11 cellular contexts compared by ENCODE assay signal in the genomic region with DNA sequence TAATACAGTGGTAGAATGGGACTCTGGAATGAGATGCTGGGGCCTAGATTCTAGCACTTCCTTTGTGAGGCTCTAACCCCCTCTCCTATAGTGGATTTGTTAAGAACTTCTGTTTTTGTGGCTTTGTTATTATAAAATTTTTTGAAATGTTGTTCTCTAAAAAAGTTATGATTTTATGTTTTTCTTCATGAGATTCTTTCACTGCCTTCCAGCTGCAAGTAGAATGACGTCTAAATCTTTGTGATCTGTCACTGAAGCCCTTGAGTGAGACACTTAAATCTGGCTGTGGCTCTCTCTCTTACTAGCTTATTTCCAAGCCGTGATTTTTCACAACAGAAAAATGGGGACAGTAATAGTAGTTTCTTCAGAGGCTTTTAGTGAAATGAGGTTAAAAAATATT. TPM values are rescaled to one million over a fixed set of nuclear protein-coding genes. Genes with fewer than 3 reads are reported as not detected.
DNase-seq lines count a peak whose midpoint lies in the region; ATAC-seq and TF ChIP-seq lines count a peak whose summit lies in the region.
"Had no signal": no experiment of that assay in that cellular context is flagged by ENCODE, and none has a peak within 500 bp of the region (broad histone marks: within the 10 kb centered on the region; RNA-seq: fewer than 3 reads in every experiment).

No MANE protein-coding gene starts in this region.

- ATAC-seq in IMR-90 (ENCODE audit: low read depth) (no peak), GM19455 (IDR thresholded peaks at IDR 0.05; ENCODE audit: unreplicated experiment) (no peak)
- no peak for ATAC-seq in activated naive CD4-positive, alpha-beta T cell treated with anti-CD3 and anti-CD28 coated beads, Interleukin-2, amount 50 U/mL, for 72 hours
- ATAC-seq: right cardiac atrium had no signal

- peak overlapping the region; percentile 93 to 100 (median 98) for H3K27ac Mint-ChIP-seq in CD14-positive monocyte
- peak overlapping the region; percentile 98 for H3K27ac Mint-ChIP-seq in activated naive CD4-positive, alpha-beta T cell treated with anti-CD3 and anti-CD28 coated beads, Interleukin-2, amount 50 U/mL, for 72 hours

- intact Hi-C loops in CD14-positive monocyte (cut with micrococcal nuclease): no loop called here
- intact Hi-C loops in IMR-90 (cut with micrococcal nuclease): no loop called here

- no peak overlapping the region for H2AFZ ChIP-seq in IMR-90 (replicated peaks; ENCODE audit: low read length, poor library complexity)

- H3K4me3 Mint-ChIP-seq in CD14-positive monocyte: peak overlapping the region; percentile 88 to 100

- H3K9me3 Mint-ChIP-seq in CD14-positive monocyte: peaks cover 0 to 2% (median 0%) of the 10 kb centered on the region in 7 donors
- H3K9me3 Mint-ChIP-seq in activated naive CD4-positive, alpha-beta T cell treated with anti-CD3 and anti-CD28 coated beads, Interleukin-2, amount 50 U/mL, for 72 hours: no peaks in the 10 kb centered on the region

- H3K4me3 ChIP-seq in IMR-90 (ENCODE audit: insufficient read depth, low read depth, low read length): no peak overlapping the region
- H3K4me3 ChIP-seq in muscle layer of duodenum (ENCODE audit: low read depth in 1 of 2, low read length in 2 of 2): peak overlapping the region; percentile 18 to 46
- H3K4me3 ChIP-seq in right atrium auricular region: no peak overlapping the region
- H3K4me3 ChIP-seq: SJCRH30 had no signal

- H3K18ac ChIP-seq in IMR-90 (ENCODE audit: low read depth, low read length): no peak overlapping the region

- no peak overlapping the region for H3K23ac ChIP-seq in IMR-90 (ENCODE audit: low read depth, low read length)

- H3K4me1 ChIP-seq in IMR-90 (ENCODE audit: control insufficient read depth, insufficient read depth, low read length): peaks cover 9% of the 10 kb centered on the region
- H3K4me1 ChIP-seq in muscle layer of duodenum (ENCODE audit: control insufficient read depth in 1 of 2, insufficient read depth in 2 of 2, low read length in 2 of 2): peaks cover 3 to 8% of the 10 kb centered on the region in 2 donors
- peaks cover 0 to 17% of the 10 kb centered on the region in 2 donors for H3K4me1 ChIP-seq in right atrium auricular region
- H3K4me1 ChIP-seq: SJCRH30 had no signal

- no peak overlapping the region for H2BK20ac ChIP-seq in IMR-90 (ENCODE audit: low read depth, low read length)

- no peak overlapping the region for H3K56ac ChIP-seq in IMR-90 (ENCODE audit: extremely low read depth, insufficient read depth, low read length)

- H3K27me3 ChIP-seq in IMR-90 (ENCODE audit: control insufficient read depth, insufficient read depth, low read length): no peaks in the 10 kb centered on the region
- H3K27me3 ChIP-seq in muscle layer of duodenum (ENCODE audit: low read depth, low read length): no peaks in the 10 kb centered on the region
- H3K27me3 ChIP-seq in right atrium auricular region: no peaks in the 10 kb centered on the region
- H3K27me3 ChIP-seq: SJCRH30 had no signal

- H3K79me1 ChIP-seq in IMR-90 (ENCODE audit: low read depth in 1 of 2, low read length in 2 of 2): peaks cover 38 to 53% of the 10 kb centered on the region in 2 experiments

- in situ Hi-C loops in IMR-90 (cut with MboI; ENCODE audit: low sequenced_read_pairs): no loop called here

- no peak overlapping the region for H2BK15ac ChIP-seq in IMR-90 (ENCODE audit: low read depth, low read length)

- no peak overlapping the region for H3K27ac ChIP-seq in IMR-90 (ENCODE audit: insufficient read depth, low read length)
- no peak overlapping the region for H3K27ac ChIP-seq in muscle layer of duodenum (ENCODE audit: low read length)
- H3K27ac ChIP-seq in right atrium auricular region: no peak overlapping the region
- H3K27ac ChIP-seq: SJCRH30 had no signal

- no peak overlapping the region for H2AK9ac ChIP-seq in IMR-90 (replicated peaks; ENCODE audit: low read depth, low read length, poor library complexity)

- H4K8ac ChIP-seq in IMR-90 (ENCODE audit: low read depth in 2 of 2, low read length in 2 of 2): no peak overlapping the region

- H3K36me3 ChIP-seq in IMR-90 (ENCODE audit: control insufficient read depth, insufficient read depth, low read length): peaks cover 8% of the 10 kb centered on the region
- peaks cover 3 to 5% of the 10 kb centered on the region in 2 donors for H3K36me3 ChIP-seq in muscle layer of duodenum (ENCODE audit: control insufficient read depth in 1 of 2, insufficient read depth in 2 of 2, low read length in 2 of 2)
- no peaks in the 10 kb centered on the region for H3K36me3 ChIP-seq in right atrium auricular region
- H3K36me3 ChIP-seq: SJCRH30 had no signal

- POLR2A ChIA-PET in IMR-90 (lab: Charles Lee; ENCODE audit: unreplicated experiment): interaction anchor here (0.9 kb wide), 1 partner anchor 13 kb away, joined by 3 read pairs; no protein-coding TSS in a partner anchor

- no TSS peak for BruUV-seq in IMR-90 (replicated peaks; lab: Mats Ljungman, UMichigan)

- no peak overlapping the region for H2BK5ac ChIP-seq in IMR-90 (ENCODE audit: low read depth, low read length, poor library complexity, severe bottlenecking)

- peaks cover 16% of the 10 kb centered on the region for H3K9me1 ChIP-seq in IMR-90 (ENCODE audit: insufficient read depth, low read length)

- H3K9me3 ChIP-seq in IMR-90 (ENCODE audit: control insufficient read depth, insufficient read depth, low read length): no peaks in the 10 kb centered on the region
- no peaks in the 10 kb centered on the region for H3K9me3 ChIP-seq in muscle layer of duodenum (ENCODE audit: control insufficient read depth in 1 of 2, low read length in 2 of 2)
- no peaks in the 10 kb centered on the region for H3K9me3 ChIP-seq in right atrium auricular region
- H3K9me3 ChIP-seq: SJCRH30 had no signal

- CTCF ChIA-PET in IMR-90 (lab: Yijun Ruan, JAX): no interaction called here

- TF ChIP-seq CTCF in CD14-positive monocyte (IDR thresholded peaks at IDR 0.05) (no peak), IMR-90 (conservative IDR thresholded peaks at IDR 0.05; ENCODE audit: low read depth, low read length) (no peak), right atrium auricular region (IDR thresholded peaks at IDR 0.05) (no peak)

- H4K91ac ChIP-seq in IMR-90 (ENCODE audit: insufficient read depth, low read depth, low read length): no peak overlapping the region

- H2AK5ac ChIP-seq in IMR-90 (ENCODE audit: low read depth, low read length): no peak overlapping the region

- peaks cover 79% of the 10 kb centered on the region for H3K4me1 Mint-ChIP-seq in CD14-positive monocyte

- dilution Hi-C loops in IMR-90 (cut with HindIII; ENCODE audit: low sequenced_read_pairs, unreplicated experiment): no loop called here

- TF ChIP-seq RAD21 in IMR-90 (IDR thresholded peaks at IDR 0.05; ENCODE audit: low read length): no peak

- H3K4me2 ChIP-seq in IMR-90 (ENCODE audit: low read depth, low read length): peak overlapping the region; percentile 59; the same call in 1 of the 2 replicates

- TF ChIP-seq POLR2A in IMR-90 (IDR thresholded peaks at IDR 0.05; ENCODE audit: low read depth, low read length): no peak

- WGBS in IMR-90 (ENCODE audit: extremely low coverage in 2 of 2, insufficient read length in 1 of 2), 2 experiments: no CpG with 5 or more reads among the region's 2 CpGs

- peaks cover 0 to 1% (median 0%) of the 10 kb centered on the region in 3 donors for H3K27me3 Mint-ChIP-seq in CD14-positive monocyte (ENCODE audit: low read depth in 3 of 3)

- H2BK120ac ChIP-seq in IMR-90 (ENCODE audit: low read depth, low read length): no peak overlapping the region

- no peak for DNase-seq in CD14-positive monocyte (ENCODE audit: low spot score)
- DNase-seq in IMR-90: no peak
- no peak for DNase-seq in activated naive CD4-positive, alpha-beta T cell treated with anti-CD3 and anti-CD28 coated beads, Interleukin-2, amount 50 U/mL, for 72 hours (ENCODE audit: low spot score in 2 of 2)
- no peak for DNase-seq in iPS-NIHi7 (ENCODE audit: extremely low spot score)
- no peak for DNase-seq in right atrium auricular region (ENCODE audit: low spot score)
- DNase-seq in activated CD4-positive, CD25-positive, alpha-beta regulatory T cell treated with anti-CD3 and anti-CD28 coated beads, Interleukin-2, amount 50 U/mL, for 72 hours: no peak
- DNase-seq: DMS 273 treated with DMSO at 0.1 percent for 48 hours, right cardiac atrium, SJCRH30 had no signal

- H3K14ac ChIP-seq in IMR-90 (replicated peaks; ENCODE audit: low read depth, low read length): peak overlapping the region; percentile 9; the same call in 1 of the 2 replicates

- no peak overlapping the region for H3K4ac ChIP-seq in IMR-90 (ENCODE audit: low read depth, low read length)

- H3K36me3 Mint-ChIP-seq in CD14-positive monocyte: peaks cover 15 to 24% of the 10 kb centered on the region in 2 donors
- H3K36me3 Mint-ChIP-seq in activated naive CD4-positive, alpha-beta T cell treated with anti-CD3 and anti-CD28 coated beads, Interleukin-2, amount 50 U/mL, for 72 hours: peaks cover 7 to 41% of the 10 kb centered on the region in 2 donors

- H3K9ac ChIP-seq in IMR-90 (ENCODE audit: low read depth, low read length): no peak overlapping the region

- no peaks in the 10 kb centered on the region for H4K20me1 ChIP-seq in IMR-90 (ENCODE audit: insufficient read depth, low read length)

- H4K5ac ChIP-seq in IMR-90 (ENCODE audit: low read depth, low read length): no peak overlapping the region

TF ChIP-seq in IMR-90, 13 proteins besides CTCF, POLR2A, EP300 and RAD21 (continues in another document):
- TF ChIP-seq, protein P1, sequence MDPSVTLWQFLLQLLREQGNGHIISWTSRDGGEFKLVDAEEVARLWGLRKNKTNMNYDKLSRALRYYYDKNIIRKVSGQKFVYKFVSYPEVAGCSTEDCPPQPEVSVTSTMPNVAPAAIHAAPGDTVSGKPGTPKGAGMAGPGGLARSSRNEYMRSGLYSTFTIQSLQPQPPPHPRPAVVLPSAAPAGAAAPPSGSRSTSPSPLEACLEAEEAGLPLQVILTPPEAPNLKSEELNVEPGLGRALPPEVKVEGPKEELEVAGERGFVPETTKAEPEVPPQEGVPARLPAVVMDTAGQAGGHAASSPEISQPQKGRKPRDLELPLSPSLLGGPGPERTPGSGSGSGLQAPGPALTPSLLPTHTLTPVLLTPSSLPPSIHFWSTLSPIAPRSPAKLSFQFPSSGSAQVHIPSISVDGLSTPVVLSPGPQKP (IDR thresholded peaks at IDR 0.05; ENCODE audit: borderline replicate concordance, low read depth, low read length): no peak
- no peak for TF ChIP-seq FOS (IDR thresholded peaks at IDR 0.05; ENCODE audit: low read depth, low read length)
- TF ChIP-seq MAFK (IDR thresholded peaks at IDR 0.05; ENCODE audit: low read depth, low read length): no peak
- no peak for TF ChIP-seq SMC3 (IDR thresholded peaks at IDR 0.05; ENCODE audit: low read depth, low read length)
- no peak for TF ChIP-seq BHLHE40 (IDR thresholded peaks at IDR 0.05; ENCODE audit: low read depth, low read length)
- no peak for TF ChIP-seq CHD1 (IDR thresholded peaks at IDR 0.05; ENCODE audit: low read depth, low read length)

RNA-seq across cellular contexts. Expression of a gene that starts 1.6 kb away (rescaled TPM):
- polyA plus RNA-seq in CD14-positive monocyte: 10 to 100 TPM; 40.0 to 80.7 TPM
- 17.0 and 18.6 TPM in 2 replicates for total RNA-seq in IMR-90 (2012; rRNA removed)
- 11.1 and 13.1 TPM in 2 replicates for polyA plus RNA-seq in IMR-90 (2012; rRNA removed)
- polyA plus RNA-seq in IMR-90 (2012; cell fraction: cytosol; rRNA removed): 4.5 and 5.1 TPM in 2 replicates
- polyA plus RNA-seq in IMR-90 (2012; cell fraction: nucleus; rRNA removed; ENCODE audit: low replicate concordance): 6.7 and 32.3 TPM in 2 replicates
- 10 to 100 TPM; 40.4 to 74.3 TPM for total RNA-seq in activated naive CD4-positive, alpha-beta T cell treated with anti-CD3 and anti-CD28 coated beads, Interleukin-2, amount 50 U/mL, for 72 hours
- 1 to 10 TPM; 3.5 to 5.1 TPM for total RNA-seq in right atrium auricular region

Comparison
In these comparisons a context has a peak if more than half of its experiments do, and no peak if none do; other contexts are left out.
1. H3K4me3 ChIP-seq: peak in muscle layer of duodenum (2 of 2); none in IMR-90 (single experiment) and right atrium auricular region (0 of 2).